In genomic region chr7:142391191-142391992, GRCh38 we compare ENCODE assay signal across 1 cellular context.
TF ChIP-seq lines count a peak whose summit lies in the region.

No MANE protein-coding gene starts in this region.

TF ChIP-seq in IMR-90, 13 proteins besides CTCF, POLR2A, EP300 and RAD21 (continued from another document):
- TF ChIP-seq MAFK (IDR thresholded peaks at IDR 0.05; ENCODE audit: low read depth, low read length) (no peak), RFX5 (IDR thresholded peaks at IDR 0.05; ENCODE audit: low read depth, low read length) (no peak), BHLHE40 (IDR thresholded peaks at IDR 0.05; ENCODE audit: low read depth, low read length) (no peak), NFE2L2 (IDR thresholded peaks at IDR 0.05; ENCODE audit: low read depth, low read length) (no peak), ELK1 (IDR thresholded peaks at IDR 0.05; ENCODE audit: borderline replicate concordance, low read depth, low read length) (no peak)
TF ChIP-seq in IMR-90: peak in this region for 0.
